In genomic region chr12:868722-869121, GRCh38 we compare ENCODE assay signal across 1 cellular context.
TF ChIP-seq lines count a peak whose summit lies in the region.

No MANE protein-coding gene starts in this region.

TF ChIP-seq in K562, 482 proteins besides CTCF, POLR2A, EP300 and RAD21 (continued from another document):
- TF ChIP-seq TRIM25 (IDR thresholded peaks at IDR 0.05; ENCODE audit: borderline replicate concordance) (no peak), TCF3 (CRISPR knock-in tag; IDR thresholded peaks at IDR 0.05) (no peak), ETV5 (CRISPR knock-in tag; IDR thresholded peaks at IDR 0.05; ENCODE audit: low read depth) (no peak), RBFOX2 (IDR thresholded peaks at IDR 0.05; ENCODE audit: low read depth, low read length) (no peak), KDM1A (IDR thresholded peaks at IDR 0.05) (peak; percentile 11 to 52; a peak in 2 of 4 replicates), ZNF551 (CRISPR knock-in tag; IDR thresholded peaks at IDR 0.05) (no peak), NFATC3 (IDR thresholded peaks at IDR 0.05) (no peak), JUND (IDR thresholded peaks at IDR 0.05; ENCODE audit: borderline replicate concordance, low read depth, low read length) (no peak), JUND (tag; IDR thresholded peaks at IDR 0.05; ENCODE audit: borderline replicate concordance, low read depth, low read length) (no peak), ZNF699 (CRISPR knock-in tag; IDR thresholded peaks at IDR 0.05; ENCODE audit: insufficient replicate concordance) (no peak), MBD1 (CRISPR knock-in tag; IDR thresholded peaks at IDR 0.05) (no peak), MITF (IDR thresholded peaks at IDR 0.05) (no peak), TAF1 (IDR thresholded peaks at IDR 0.05; ENCODE audit: control insufficient read depth, extremely low read depth, insufficient read depth, low read length, severe bottlenecking) (no peak), RCOR1 (IDR thresholded peaks at IDR 0.05; ENCODE audit: borderline replicate concordance in 1 of 2, low read depth in 2 of 2, low read length in 2 of 2) (peak in 1 of 2 experiments; percentile 25; a peak in 1 of 4 replicates)
